Comparison of ENCODE assay signal across 21 cellular contexts in the genomic region with DNA sequence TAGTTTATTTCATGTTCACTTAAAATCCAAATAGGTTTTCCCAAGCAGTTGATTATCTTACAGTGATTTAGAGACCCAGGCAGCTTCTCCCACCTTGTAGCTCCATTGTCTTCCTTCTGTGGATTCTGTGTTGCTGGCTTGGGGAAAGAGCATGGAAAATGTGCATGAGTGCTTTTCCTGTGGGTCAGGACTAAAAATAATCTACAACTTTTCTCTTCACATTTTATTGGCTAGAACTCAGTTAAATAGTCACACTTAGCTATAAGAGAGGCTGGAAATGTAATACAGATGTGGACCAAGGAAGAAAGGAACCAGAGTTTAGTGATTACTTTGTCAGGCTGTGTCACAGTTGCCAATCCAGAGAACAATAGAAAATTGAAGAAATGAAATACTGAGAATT.
"Had no signal": no experiment of that assay in that cellular context is flagged by ENCODE, and none has a peak within 500 bp of the region (broad histone marks: within the 10 kb centered on the region; RNA-seq: fewer than 3 reads in every experiment).

No MANE protein-coding gene starts in this region.

- H3K4me3 ChIP-seq: esophagus squamous epithelium, gastroesophageal sphincter, neural progenitor cell, ovary, right atrium auricular region, sigmoid colon, skin epidermis, testis, tibial nerve, upper lobe of right lung, vagina had no signal

- ATAC-seq: gastroesophageal sphincter; left lobe of liver; natural killer cell; stimulated activated naive B cell treated with anti-CD40 and anti-IgM and Interleukin-4, amounts not matched to agents 10 μg/mL and 1 μg/mL and 100 μg/mL, for 72 hours; stimulated activated naive CD8-positive, alpha-beta T cell treated with anti-CD3 and anti-CD28 coated beads, Interleukin-15, amount 100 ng/mL, for 72 hours; upper lobe of right lung had no signal

- H3K9ac ChIP-seq: neural progenitor cell had no signal

- H3K27me3 ChIP-seq: esophagus squamous epithelium, gastroesophageal sphincter, neural progenitor cell, ovary, right atrium auricular region, sigmoid colon, testis, tibial nerve, upper lobe of right lung, vagina had no signal

- DNase-seq: effector memory CD4-positive, alpha-beta T cell; esophagus squamous epithelium; glutamatergic neuron; islet precursor cell; natural killer cell; nucleus accumbens; ovary; sigmoid colon; stimulated activated CD4-positive, alpha-beta T cell treated with anti-CD3 and anti-CD28 coated beads, Interleukin-2, amount 100 ng/mL, for 24 hours; stimulated activated CD4-positive, alpha-beta T cell treated with anti-CD3 and anti-CD28 coated beads, Interleukin-4, amount 100 ng/mL, for 4 hours; stimulated activated naive B cell treated with anti-CD40 and anti-IgM and Interleukin-4, amounts not matched to agents 10 μg/mL and 1 μg/mL and 100 μg/mL, for 72 hours; stimulated activated naive CD8-positive, alpha-beta T cell treated with anti-CD3 and anti-CD28 coated beads, Interleukin-15, amount 100 ng/mL, for 72 hours; testis; upper lobe of right lung had no signal

- H3K27ac ChIP-seq: esophagus squamous epithelium, gastroesophageal sphincter, neural progenitor cell, ovary, right atrium auricular region, sigmoid colon, testis, tibial nerve, upper lobe of right lung, vagina had no signal

- H2AFZ ChIP-seq: neural progenitor cell had no signal

- H3K4me2 ChIP-seq: neural progenitor cell had no signal

- H3K9me3 ChIP-seq: esophagus squamous epithelium, gastroesophageal sphincter, ovary, right atrium auricular region, sigmoid colon, testis, tibial nerve, upper lobe of right lung, vagina had no signal

- H3K4me1 ChIP-seq: esophagus squamous epithelium, neural progenitor cell, right atrium auricular region, testis, upper lobe of right lung, vagina had no signal

- H3K36me3 ChIP-seq: esophagus squamous epithelium, gastroesophageal sphincter, ovary, right atrium auricular region, upper lobe of right lung, vagina had no signal
